17 cellular contexts compared by ENCODE assay signal in genomic region chr20:58579819-58580492, GRCh38.
DNase-seq lines count a peak whose midpoint lies in the region; ATAC-seq and TF ChIP-seq lines count a peak whose summit lies in the region.
"Had no signal": no experiment of that assay in that cellular context is flagged by ENCODE, and none has a peak within 500 bp of the region (broad histone marks: within the 10 kb centered on the region; RNA-seq: fewer than 3 reads in every experiment).

No MANE protein-coding gene starts in this region.

- H3K4me3 ChIP-seq in RWPE2 (ENCODE audit: severe bottlenecking) = no peak overlapping the region
- H3K4me3 ChIP-seq: BLaER1 had no signal

- H3K4me3 Mint-ChIP-seq in stimulated activated effector memory CD8-positive, alpha-beta T cell treated with anti-CD3 and anti-CD28 coated beads, Interleukin-12 subunit alpha, Interleukin-12 subunit beta, amount 100 ng/mL, for 72 hours = no peak overlapping the region
- H3K4me3 Mint-ChIP-seq in activated CD8-positive, alpha-beta memory T cell treated with anti-CD3 and anti-CD28 coated beads, Interleukin-2, amount 10 ng/mL, durations not matched to agents 7 days and 5 days = no peak overlapping the region
- H3K4me3 Mint-ChIP-seq: CD8-positive, alpha-beta memory T cell; HFFc6 had no signal

- no peaks in the 10 kb centered on the region for H3K9me3 ChIP-seq in RWPE2 (ENCODE audit: severe bottlenecking)

- peaks cover 8% of the 10 kb centered on the region for H3K9me3 Mint-ChIP-seq in stimulated activated effector memory CD8-positive, alpha-beta T cell treated with anti-CD3 and anti-CD28 coated beads, Interleukin-12 subunit alpha, Interleukin-12 subunit beta, amount 100 ng/mL, for 72 hours
- peaks cover 2% of the 10 kb centered on the region for H3K9me3 Mint-ChIP-seq in activated CD8-positive, alpha-beta memory T cell treated with anti-CD3 and anti-CD28 coated beads, Interleukin-2, amount 10 ng/mL, durations not matched to agents 7 days and 5 days (ENCODE audit: low read depth)
- H3K9me3 Mint-ChIP-seq: HFFc6 had no signal

- no peak overlapping the region for H3K27ac Mint-ChIP-seq in stimulated activated effector memory CD8-positive, alpha-beta T cell treated with anti-CD3 and anti-CD28 coated beads, Interleukin-12 subunit alpha, Interleukin-12 subunit beta, amount 100 ng/mL, for 72 hours
- H3K27ac Mint-ChIP-seq in activated CD8-positive, alpha-beta memory T cell treated with anti-CD3 and anti-CD28 coated beads, Interleukin-2, amount 10 ng/mL, durations not matched to agents 7 days and 5 days = no peak overlapping the region
- H3K27ac Mint-ChIP-seq: CD8-positive, alpha-beta memory T cell; HFFc6 had no signal

- H3K4me1 Mint-ChIP-seq in stimulated activated effector memory CD8-positive, alpha-beta T cell treated with anti-CD3 and anti-CD28 coated beads, Interleukin-12 subunit alpha, Interleukin-12 subunit beta, amount 100 ng/mL, for 72 hours = no peaks in the 10 kb centered on the region
- no peaks in the 10 kb centered on the region for H3K4me1 Mint-ChIP-seq in activated CD8-positive, alpha-beta memory T cell treated with anti-CD3 and anti-CD28 coated beads, Interleukin-2, amount 10 ng/mL, durations not matched to agents 7 days and 5 days
- H3K4me1 Mint-ChIP-seq: CD8-positive, alpha-beta memory T cell had no signal

- CTCF ChIA-PET in activated CD8-positive, alpha-beta memory T cell treated with anti-CD3 and anti-CD28 coated beads, Interleukin-2, amount 10 ng/mL, durations not matched to agents 7 days and 5 days (lab: Charles Lee) = no interaction called here

- no peaks in the 10 kb centered on the region for H3K4me1 ChIP-seq in RWPE2 (ENCODE audit: insufficient read depth, poor library complexity, severe bottlenecking)
- H3K4me1 ChIP-seq: Caco-2 had no signal

- ATAC-seq in RWPE2 (ENCODE audit: low read depth) (no peak), sciatic nerve (no peak), GM18907 (IDR thresholded peaks at IDR 0.05; ENCODE audit: unreplicated experiment) (no peak)
- no peak for ATAC-seq in stimulated activated effector memory CD8-positive, alpha-beta T cell treated with anti-CD3 and anti-CD28 coated beads, Interleukin-12 subunit alpha, Interleukin-12 subunit beta, amount 100 ng/mL, for 72 hours
- no peak for ATAC-seq in activated CD8-positive, alpha-beta memory T cell treated with anti-CD3 and anti-CD28 coated beads, Interleukin-2, amount 10 ng/mL, durations not matched to agents 7 days and 5 days

- H3K36me3 Mint-ChIP-seq in stimulated activated effector memory CD8-positive, alpha-beta T cell treated with anti-CD3 and anti-CD28 coated beads, Interleukin-12 subunit alpha, Interleukin-12 subunit beta, amount 100 ng/mL, for 72 hours = no peaks in the 10 kb centered on the region
- no peaks in the 10 kb centered on the region for H3K36me3 Mint-ChIP-seq in activated CD8-positive, alpha-beta memory T cell treated with anti-CD3 and anti-CD28 coated beads, Interleukin-2, amount 10 ng/mL, durations not matched to agents 7 days and 5 days

- no peaks in the 10 kb centered on the region for H3K27me3 ChIP-seq in RWPE2 (ENCODE audit: insufficient read depth, poor library complexity, severe bottlenecking)
- H3K27me3 ChIP-seq: BLaER1 had no signal

- peaks cover 2% of the 10 kb centered on the region for H3K27me3 Mint-ChIP-seq in activated CD8-positive, alpha-beta memory T cell treated with anti-CD3 and anti-CD28 coated beads, Interleukin-2, amount 10 ng/mL, durations not matched to agents 7 days and 5 days

- H3K27ac ChIP-seq in RWPE2 (ENCODE audit: poor library complexity, severe bottlenecking) = no peak overlapping the region
- H3K27ac ChIP-seq: BLaER1 had no signal

- TF ChIP-seq CTCF in RWPE2 (IDR thresholded peaks at IDR 0.05; ENCODE audit: poor library complexity, severe bottlenecking) = no peak

- intact Hi-C loops in sciatic nerve (cut with DNase I) = no loop called here

- peak; percentile 27 for DNase-seq in activated effector memory CD4-positive, alpha-beta T cell treated with anti-CD3 and anti-CD28 coated beads, Interleukin-2, amount 50 U/mL, for 16 hours
- no peak for DNase-seq in activated effector memory CD4-positive, alpha-beta T cell treated with Interleukin-2 at 50 U/mL for 16 hours
- peak; percentile 74 for DNase-seq in RWPE2 (ENCODE audit: low spot score)
- peak; percentile 86 for DNase-seq in mesenteric fat pad (ENCODE audit: low spot score)
- DNase-seq in sciatic nerve (ENCODE audit: low spot score) = peak; percentile 30
- DNase-seq in stimulated activated effector memory CD8-positive, alpha-beta T cell treated with anti-CD3 and anti-CD28 coated beads, Interleukin-12 subunit alpha, Interleukin-12 subunit beta, amount 100 ng/mL, for 72 hours (ENCODE audit: low spot score in 2 of 2) = no peak
- no peak for DNase-seq in activated CD8-positive, alpha-beta memory T cell treated with anti-CD3 and anti-CD28 coated beads, Interleukin-2, amount 10 ng/mL, durations not matched to agents 7 days and 5 days
- DNase-seq: 8988T; AML-193; CD8-positive, alpha-beta memory T cell; DND-41; GDM1; HCEC 1CT; HFFc6 had no signal

- no peaks in the 10 kb centered on the region for H3K36me3 ChIP-seq in RWPE2 (ENCODE audit: low read depth)
- H3K36me3 ChIP-seq: BLaER1 had no signal

Comparison
In these comparisons a context has a peak if more than half of its experiments do, and no peak if none do; other contexts are left out.
1. DNase-seq: peak in activated effector memory CD4-positive, alpha-beta T cell treated with anti-CD3 and anti-CD28 coated beads, Interleukin-2, amount 50 U/mL, for 16 hours (single experiment), RWPE2 (single experiment), mesenteric fat pad (single experiment) and sciatic nerve (single experiment); none in activated effector memory CD4-positive, alpha-beta T cell treated with Interleukin-2 at 50 U/mL for 16 hours (single experiment), stimulated activated effector memory CD8-positive, alpha-beta T cell treated with anti-CD3 and anti-CD28 coated beads, Interleukin-12 subunit alpha, Interleukin-12 subunit beta, amount 100 ng/mL, for 72 hours (0 of 2) and activated CD8-positive, alpha-beta memory T cell treated with anti-CD3 and anti-CD28 coated beads, Interleukin-2, amount 10 ng/mL, durations not matched to agents 7 days and 5 days (single experiment).